1 cellular context compared by ENCODE assay signal in the genomic region with DNA sequence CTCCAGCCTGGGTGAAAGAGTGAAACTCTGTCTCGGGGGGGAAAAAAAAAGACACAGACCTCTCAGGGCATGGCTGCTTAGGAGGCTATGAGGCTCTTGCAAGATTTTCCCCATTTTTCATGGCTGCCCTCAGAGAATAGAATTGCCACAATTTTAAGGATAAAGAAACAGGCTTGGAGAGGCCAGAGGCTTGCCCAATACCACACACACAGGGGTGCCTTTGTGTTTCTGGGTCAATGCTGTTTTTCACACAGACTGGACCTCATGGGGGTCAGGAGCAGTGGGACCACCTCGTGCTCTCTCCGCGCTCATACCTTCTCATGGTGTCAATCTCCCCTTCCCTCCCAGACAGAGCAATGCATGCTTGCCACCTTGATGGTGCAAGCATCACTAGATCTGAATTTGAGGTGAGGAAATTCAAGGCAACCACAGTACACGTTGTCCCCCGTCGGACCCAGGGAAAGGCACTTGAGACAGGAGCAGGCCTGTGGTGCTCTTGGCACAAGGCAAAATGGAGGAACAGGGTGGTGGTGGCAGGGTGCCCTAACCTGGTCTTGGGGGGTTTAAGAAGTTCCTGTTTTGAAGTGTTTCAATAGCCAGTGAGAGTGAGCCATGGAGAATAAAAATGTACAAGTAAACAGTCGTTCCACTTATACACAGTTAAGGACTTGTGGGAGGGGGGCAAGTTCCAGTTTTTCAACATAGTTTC.
TF ChIP-seq lines count a peak whose summit lies in the region.

No MANE protein-coding gene starts in this region.

TF ChIP-seq in GM12878, 131 proteins besides CTCF, POLR2A, EP300 and RAD21 (continued from another document):
- TF ChIP-seq, protein P1, sequence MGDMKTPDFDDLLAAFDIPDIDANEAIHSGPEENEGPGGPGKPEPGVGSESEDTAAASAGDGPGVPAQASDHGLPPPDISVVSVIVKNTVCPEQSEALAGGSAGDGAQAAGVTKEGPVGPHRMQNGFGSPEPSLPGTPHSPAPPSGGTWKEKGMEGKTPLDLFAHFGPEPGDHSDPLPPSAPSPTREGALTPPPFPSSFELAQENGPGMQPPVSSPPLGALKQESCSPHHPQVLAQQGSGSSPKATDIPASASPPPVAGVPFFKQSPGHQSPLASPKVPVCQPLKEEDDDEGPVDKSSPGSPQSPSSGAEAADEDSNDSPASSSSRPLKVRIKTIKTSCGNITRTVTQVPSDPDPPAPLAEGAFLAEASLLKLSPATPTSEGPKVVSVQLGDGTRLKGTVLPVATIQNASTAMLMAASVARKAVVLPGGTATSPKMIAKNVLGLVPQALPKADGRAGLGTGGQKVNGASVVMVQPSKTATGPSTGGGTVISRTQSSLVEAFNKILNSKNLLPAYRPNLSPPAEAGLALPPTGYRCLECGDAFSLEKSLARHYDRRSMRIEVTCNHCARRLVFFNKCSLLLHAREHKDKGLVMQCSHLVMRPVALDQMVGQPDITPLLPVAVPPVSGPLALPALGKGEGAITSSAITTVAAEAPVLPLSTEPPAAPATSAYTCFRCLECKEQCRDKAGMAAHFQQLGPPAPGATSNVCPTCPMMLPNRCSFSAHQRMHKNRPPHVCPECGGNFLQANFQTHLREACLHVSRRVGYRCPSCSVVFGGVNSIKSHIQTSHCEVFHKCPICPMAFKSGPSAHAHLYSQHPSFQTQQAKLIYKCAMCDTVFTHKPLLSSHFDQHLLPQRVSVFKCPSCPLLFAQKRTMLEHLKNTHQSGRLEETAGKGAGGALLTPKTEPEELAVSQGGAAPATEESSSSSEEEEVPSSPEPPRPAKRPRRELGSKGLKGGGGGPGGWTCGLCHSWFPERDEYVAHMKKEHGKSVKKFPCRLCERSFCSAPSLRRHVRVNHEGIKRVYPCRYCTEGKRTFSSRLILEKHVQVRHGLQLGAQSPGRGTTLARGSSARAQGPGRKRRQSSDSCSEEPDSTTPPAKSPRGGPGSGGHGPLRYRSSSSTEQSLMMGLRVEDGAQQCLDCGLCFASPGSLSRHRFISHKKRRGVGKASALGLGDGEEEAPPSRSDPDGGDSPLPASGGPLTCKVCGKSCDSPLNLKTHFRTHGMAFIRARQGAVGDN (IDR thresholded peaks at IDR 0.05): no peak
- TF ChIP-seq BACH1 (IDR thresholded peaks at IDR 0.05; ENCODE audit: borderline replicate concordance) (no peak), FOXM1 (IDR thresholded peaks at IDR 0.05; ENCODE audit: low read depth, low read length) (no peak), TBL1XR1 (IDR thresholded peaks at IDR 0.05; ENCODE audit: low read depth, low read length) (no peak), KDM1A (IDR thresholded peaks at IDR 0.05; ENCODE audit: borderline replicate concordance) (no peak), TCF3 (IDR thresholded peaks at IDR 0.05; ENCODE audit: borderline replicate concordance, insufficient read depth, low read depth, low read length) (no peak), SIX5 (IDR thresholded peaks at IDR 0.05; ENCODE audit: low read depth, low read length, severe bottlenecking) (no peak), CREM (IDR thresholded peaks at IDR 0.05; ENCODE audit: low read depth) (no peak)
- TF ChIP-seq, protein P2, sequence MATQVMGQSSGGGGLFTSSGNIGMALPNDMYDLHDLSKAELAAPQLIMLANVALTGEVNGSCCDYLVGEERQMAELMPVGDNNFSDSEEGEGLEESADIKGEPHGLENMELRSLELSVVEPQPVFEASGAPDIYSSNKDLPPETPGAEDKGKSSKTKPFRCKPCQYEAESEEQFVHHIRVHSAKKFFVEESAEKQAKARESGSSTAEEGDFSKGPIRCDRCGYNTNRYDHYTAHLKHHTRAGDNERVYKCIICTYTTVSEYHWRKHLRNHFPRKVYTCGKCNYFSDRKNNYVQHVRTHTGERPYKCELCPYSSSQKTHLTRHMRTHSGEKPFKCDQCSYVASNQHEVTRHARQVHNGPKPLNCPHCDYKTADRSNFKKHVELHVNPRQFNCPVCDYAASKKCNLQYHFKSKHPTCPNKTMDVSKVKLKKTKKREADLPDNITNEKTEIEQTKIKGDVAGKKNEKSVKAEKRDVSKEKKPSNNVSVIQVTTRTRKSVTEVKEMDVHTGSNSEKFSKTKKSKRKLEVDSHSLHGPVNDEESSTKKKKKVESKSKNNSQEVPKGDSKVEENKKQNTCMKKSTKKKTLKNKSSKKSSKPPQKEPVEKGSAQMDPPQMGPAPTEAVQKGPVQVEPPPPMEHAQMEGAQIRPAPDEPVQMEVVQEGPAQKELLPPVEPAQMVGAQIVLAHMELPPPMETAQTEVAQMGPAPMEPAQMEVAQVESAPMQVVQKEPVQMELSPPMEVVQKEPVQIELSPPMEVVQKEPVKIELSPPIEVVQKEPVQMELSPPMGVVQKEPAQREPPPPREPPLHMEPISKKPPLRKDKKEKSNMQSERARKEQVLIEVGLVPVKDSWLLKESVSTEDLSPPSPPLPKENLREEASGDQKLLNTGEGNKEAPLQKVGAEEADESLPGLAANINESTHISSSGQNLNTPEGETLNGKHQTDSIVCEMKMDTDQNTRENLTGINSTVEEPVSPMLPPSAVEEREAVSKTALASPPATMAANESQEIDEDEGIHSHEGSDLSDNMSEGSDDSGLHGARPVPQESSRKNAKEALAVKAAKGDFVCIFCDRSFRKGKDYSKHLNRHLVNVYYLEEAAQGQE (IDR thresholded peaks at IDR 0.05; ENCODE audit: low read depth, low read length): no peak
